ENCODE assay signal across 29 cellular contexts in the genomic region with DNA sequence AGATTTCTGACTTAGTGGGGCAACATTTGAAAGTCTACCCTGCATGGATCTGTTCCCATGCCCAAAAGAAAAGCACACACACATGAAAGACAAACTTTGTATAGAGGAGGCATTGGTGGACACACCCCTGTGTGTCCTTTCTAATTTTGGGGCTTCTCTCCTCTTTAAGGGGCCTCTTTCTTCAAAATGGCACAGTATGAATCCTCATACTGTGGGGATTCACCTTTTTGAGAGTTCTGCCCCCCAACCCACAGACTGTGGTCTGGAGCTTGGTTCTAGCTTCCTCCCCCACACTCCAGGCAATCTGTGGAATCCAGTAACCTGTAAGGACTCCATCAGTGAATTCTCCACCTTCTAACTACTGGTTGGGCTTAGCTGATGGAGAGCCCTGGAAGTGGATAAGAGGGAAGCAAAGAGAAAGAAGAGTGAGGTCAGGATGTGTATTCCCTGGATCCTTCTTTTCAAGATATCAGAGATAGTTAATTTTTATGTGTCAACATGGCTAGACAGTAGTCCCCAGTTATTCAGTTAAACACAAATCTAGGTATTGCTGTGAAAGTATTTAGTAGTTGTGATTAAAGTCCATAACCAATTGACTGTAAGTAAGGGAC.
"Had no signal": no experiment of that assay in that cellular context is flagged by ENCODE, and none has a peak within 500 bp of the region (broad histone marks: within the 10 kb centered on the region; RNA-seq: fewer than 3 reads in every experiment).

No MANE protein-coding gene starts in this region.

- H3K27ac ChIP-seq: left lung, lower lobe of right lung, neural progenitor cell, neutrophil, ovary, right atrium auricular region, right lobe of liver, tibial nerve, upper lobe of left lung, vagina had no signal

- H3K4me2 ChIP-seq: neural progenitor cell, smooth muscle cell had no signal

- DNase-seq: hypothalamus; immature natural killer cell; kidney; left colon; left lung; lower lobe of right lung; mammary epithelial cell; mesenchymal stem cell; naive B cell; natural killer cell; nephron progenitor cell; ovary; right lobe of liver; stimulated activated CD4-positive, alpha-beta T cell treated with anti-CD3 and anti-CD28 coated beads, Interleukin-1b, Interleukin-23, amount 100 ng/mL, for 48 hours; stimulated activated CD4-positive, alpha-beta T cell treated with anti-CD3 and anti-CD28 coated beads, Interleukin-2, amount 100 ng/mL, for 48 hours; stimulated activated CD4-positive, alpha-beta T cell treated with anti-CD3 and anti-CD28 coated beads, Interleukin-4, amount 100 ng/mL, for 4 hours; stimulated activated CD8-positive, alpha-beta memory T cell treated with anti-CD3 and anti-CD28 coated beads, Interleukin-4, amount 100 ng/mL, for 48 hours; stimulated activated naive CD4-positive, alpha-beta T cell treated with Interleukin-2 at 50 U/mL for 16 hours; upper lobe of left lung had no signal

- ATAC-seq: left colon; left lung; lower lobe of right lung; natural killer cell; right lobe of liver; stimulated activated memory B cell treated with anti-CD40 and anti-IgM and Interleukin-4, amounts not matched to agents 10 μg/mL and 1 μg/mL and 100 μg/mL, for 72 hours had no signal

- H3K4me1 Mint-ChIP-seq: naive B cell; stimulated activated memory B cell treated with anti-CD40 and anti-IgM and Interleukin-4, amounts not matched to agents 10 μg/mL and 1 μg/mL and 100 μg/mL, for 72 hours had no signal

- H3K9ac ChIP-seq: neural progenitor cell had no signal

- H2AFZ ChIP-seq: neural progenitor cell had no signal

- H3K9me3 ChIP-seq: lower lobe of right lung, ovary, right lobe of liver, vagina had no signal

- H3K36me3 ChIP-seq: left lung, lower lobe of right lung, neural progenitor cell, neutrophil, ovary, right atrium auricular region, right lobe of liver, tibial nerve, upper lobe of left lung, vagina had no signal

- H3K4me3 Mint-ChIP-seq: immature natural killer cell; mesothelial cell of epicardium; naive B cell; natural killer cell; nephron progenitor cell; stimulated activated memory B cell treated with anti-CD40 and anti-IgM and Interleukin-4, amounts not matched to agents 10 μg/mL and 1 μg/mL and 100 μg/mL, for 72 hours had no signal

- H3K27me3 Mint-ChIP-seq: naive B cell; progenitor cell of endocrine pancreas; stimulated activated memory B cell treated with anti-CD40 and anti-IgM and Interleukin-4, amounts not matched to agents 10 μg/mL and 1 μg/mL and 100 μg/mL, for 72 hours had no signal

- H3K27ac Mint-ChIP-seq: immature natural killer cell; mesothelial cell of epicardium; naive B cell; natural killer cell; nephron progenitor cell; neural progenitor cell; progenitor cell of endocrine pancreas; stimulated activated memory B cell treated with anti-CD40 and anti-IgM and Interleukin-4, amounts not matched to agents 10 μg/mL and 1 μg/mL and 100 μg/mL, for 72 hours had no signal

- H3K27me3 ChIP-seq: left lung, neural progenitor cell, neutrophil, ovary, right atrium auricular region, right lobe of liver, tibial nerve, upper lobe of left lung, vagina had no signal

- FAIRE-seq: islet of Langerhans, kidney had no signal

- H3K4me1 ChIP-seq: left lung, lower lobe of right lung, right atrium auricular region, right lobe of liver, tibial nerve, upper lobe of left lung, vagina had no signal

- H3K4me3 ChIP-seq: left lung, lower lobe of right lung, neural progenitor cell, ovary, right atrium auricular region, right lobe of liver, smooth muscle cell, tibial nerve, upper lobe of left lung, vagina had no signal

- H3K9me3 Mint-ChIP-seq: natural killer cell had no signal
